Comparison of ENCODE assay signal across 17 cellular contexts in genomic region chr20:38779247-38780097, GRCh38. TPM values are rescaled to one million over a fixed set of nuclear protein-coding genes. Genes with fewer than 3 reads are reported as not detected.
DNase-seq lines count a peak whose midpoint lies in the region; FAIRE-seq and TF ChIP-seq lines count a peak whose summit lies in the region.
"Had no signal": no experiment of that assay in that cellular context is flagged by ENCODE, and none has a peak within 500 bp of the region (broad histone marks: within the 10 kb centered on the region; RNA-seq: fewer than 3 reads in every experiment).

No MANE protein-coding gene starts in this region.

- no TSS peak for BruUV-seq in Caco-2 (replicated peaks; lab: Mats Ljungman, UMichigan)

- H3K27ac ChIP-seq in HUES6 (ENCODE audit: low read depth, low read length) (peak overlapping the region; percentile 93), substantia nigra (ENCODE audit: low read depth, low read length, poor library complexity, severe bottlenecking) (no peak overlapping the region), thyroid gland (no peak overlapping the region), ascending aorta (no peak overlapping the region)
- H3K27ac ChIP-seq: colonic mucosa, left lung, prostate gland, thoracic aorta had no signal

- H3K9me3 ChIP-seq in Caco-2 (no peaks in the 10 kb centered on the region), HUES6 (ENCODE audit: control insufficient read depth, insufficient read depth, low read depth, low read length) (no peaks in the 10 kb centered on the region), thyroid gland (no peaks in the 10 kb centered on the region), ascending aorta (no peaks in the 10 kb centered on the region)
- H3K9me3 ChIP-seq: colonic mucosa, left lung, prostate gland, thoracic aorta had no signal

- WGBS in thyroid gland, 2 donors: 53 to 59% methylated on average over 16 to 19 of the region's 19 CpGs

- peaks cover 2% of the 10 kb centered on the region; the same call in 1 of the 2 replicates for H3K36me3 ChIP-seq in Caco-2 (ENCODE audit: control insufficient read depth, insufficient read depth, low read length)
- H3K36me3 ChIP-seq in HUES6 (ENCODE audit: control insufficient read depth, insufficient read depth, low read length): peaks cover under 1% of the 10 kb centered on the region
- H3K36me3 ChIP-seq in bronchial epithelial cell (ENCODE audit: control insufficient read depth, insufficient read depth, low read length): no peaks in the 10 kb centered on the region
- H3K36me3 ChIP-seq in thyroid gland: peaks cover under 1 to 2% of the 10 kb centered on the region in 2 donors
- H3K36me3 ChIP-seq in ascending aorta: peaks cover under 1 to 3% of the 10 kb centered on the region in 2 donors
- H3K36me3 ChIP-seq: colonic mucosa, prostate gland had no signal

- POLR2A ChIA-PET in Caco-2 (lab: Charles Lee): interaction anchor here (0.6 to 0.9 kb wide), 3 partner anchors 18 to 295 kb away, joined by 3 read pairs; no protein-coding TSS in a partner anchor

- CTCF ChIA-PET in Caco-2 (lab: Charles Lee): interaction anchor here (0.6 to 1.1 kb wide), 3 partner anchors 11 to 125 kb away, joined by 3 to 5 read pairs (median 3); no protein-coding TSS in a partner anchor

- peak overlapping the region; percentile 17 for H3K27ac Mint-ChIP-seq in Caco-2 (ENCODE audit: unreplicated experiment)

- H3K9ac ChIP-seq in HUES6 (ENCODE audit: low read length): peak overlapping the region; percentile 85

- intact Hi-C loops in Caco-2 (cut with micrococcal nuclease; ENCODE audit: unreplicated experiment) (no loop called here), thyroid gland (cut with DNase I) (no loop called here), ascending aorta (cut with DNase I) (no loop called here)

- H3K4me3 ChIP-seq in Caco-2 (ENCODE audit: low read depth, low read length) (no peak overlapping the region), HUES6 (ENCODE audit: low read depth, low read length) (peak overlapping the region; percentile 31), bronchial epithelial cell (ENCODE audit: low read depth, low read length) (no peak overlapping the region), thyroid gland (replicated peaks in 1 of 3) (no peak overlapping the region), ascending aorta (no peak overlapping the region)
- H3K4me3 ChIP-seq: colonic mucosa, left lung, prostate gland, thoracic aorta had no signal

- peak; percentile 62 to 70 for DNase-seq in Caco-2
- peak; percentile 62 for DNase-seq in bronchial epithelial cell (ENCODE audit: low read depth)
- DNase-seq in left kidney (ENCODE audit: low read depth, low spot score): peak; percentile 37
- DNase-seq in substantia nigra (lab: John Stamatoyannopoulos, UW): no peak
- DNase-seq in thyroid gland: no peak
- DNase-seq in stimulated activated CD4-positive, alpha-beta T cell treated with anti-CD3 and anti-CD28 coated beads, Interleukin-2, amount 100 ng/mL, for 48 hours: no peak
- DNase-seq in ascending aorta (ENCODE audit: low spot score in 2 of 2): no peak
- DNase-seq: amniotic stem cell; colonic mucosa; left lung; NK-92 treated with Interleukin-12 subunit alpha and Interleukin-12 subunit beta, amount 100 ng/mL, for 24 hours; SIG-M5; stimulated activated CD4-positive, alpha-beta T cell treated with anti-CD3 and anti-CD28 coated beads, Interleukin-15, amount 100 ng/mL, for 24 hours had no signal

- peaks cover 8% of the 10 kb centered on the region for H3K36me3 Mint-ChIP-seq in Caco-2 (ENCODE audit: insufficient read depth, unreplicated experiment)

- no peak for TF ChIP-seq POLR2A in thyroid gland (IDR thresholded peaks at IDR 0.05)

- peaks cover 10% of the 10 kb centered on the region for H3K4me1 Mint-ChIP-seq in Caco-2 (ENCODE audit: low read depth, unreplicated experiment)

- no peak for FAIRE-seq in bronchial epithelial cell (lab: Jason Lieb, UNC)

- no peak overlapping the region for H3K4me3 Mint-ChIP-seq in Caco-2 (ENCODE audit: unreplicated experiment)

- H3K4me1 ChIP-seq in Caco-2 (peaks cover 18% of the 10 kb centered on the region), HUES6 (ENCODE audit: control insufficient read depth, insufficient read depth, low read length) (peaks cover 31% of the 10 kb centered on the region), thyroid gland (no peaks in the 10 kb centered on the region), ascending aorta (no peaks in the 10 kb centered on the region)
- H3K4me1 ChIP-seq: colonic mucosa, left lung, prostate gland had no signal

- H3K27me3 Mint-ChIP-seq in Caco-2 (ENCODE audit: insufficient read depth, unreplicated experiment): no peaks in the 10 kb centered on the region

- H3K27me3 ChIP-seq in Caco-2 (replicated peaks; ENCODE audit: control insufficient read depth, insufficient read depth, low read length) (no peaks in the 10 kb centered on the region), HUES6 (ENCODE audit: control insufficient read depth, insufficient read depth, low read length) (no peaks in the 10 kb centered on the region), bronchial epithelial cell (ENCODE audit: control insufficient read depth, insufficient read depth, low read length) (no peaks in the 10 kb centered on the region), thyroid gland (no peaks in the 10 kb centered on the region), ascending aorta (no peaks in the 10 kb centered on the region)
- H3K27me3 ChIP-seq: colonic mucosa, left lung had no signal

- TF ChIP-seq CTCF in Caco-2 (IDR thresholded peaks at IDR 0.05; ENCODE audit: insufficient read depth in 1 of 2, low read depth in 1 of 2, low read length in 1 of 2, severe bottlenecking in 1 of 2, unreplicated experiment in 1 of 2) (no peak), bronchial epithelial cell (IDR thresholded peaks at IDR 0.05; ENCODE audit: insufficient read depth, low read length, severe bottlenecking) (no peak), thyroid gland (IDR thresholded peaks at IDR 0.05) (no peak), ascending aorta (IDR thresholded peaks at IDR 0.05) (no peak)

- H3K9me3 Mint-ChIP-seq in Caco-2 (ENCODE audit: unreplicated experiment): no peaks in the 10 kb centered on the region

RNA-seq across cellular contexts. Expression of gene PPP1R16B, which starts 26.0 kb away (rescaled TPM):
- not detected in 2 replicates for total RNA-seq in Caco-2 (2022)
- 0.26 and 0.77 TPM in 2 replicates for total RNA-seq in bronchial epithelial cell
- 10 to 100 TPM in 2 of 4 donors, 1 to 10 TPM in 2; 6.3 to 14.4 (median 9.0) TPM for total RNA-seq in thyroid gland
- 26.4 TPM for total RNA-seq in ascending aorta
- total RNA-seq: epithelial cell of proximal tubule had no signal

RNA-seq across cellular contexts. Expression of gene ACTR5, which starts 31.2 kb away (rescaled TPM):
- 18.2 and 20.0 TPM in 2 replicates for total RNA-seq in Caco-2 (2022)
- 12.4 and 20.3 TPM in 2 replicates for total RNA-seq in bronchial epithelial cell
- total RNA-seq in thyroid gland: 10 to 100 TPM in 2 of 4 donors, 1 to 10 TPM in 2; 6.9 to 14.4 (median 10.4) TPM
- 5.9 TPM for total RNA-seq in ascending aorta

RNA-seq across cellular contexts. Expression of gene SLC32A1, which starts 55.2 kb away (rescaled TPM):
- not detected in 2 replicates for total RNA-seq in Caco-2 (2022)
- under 0.01 TPM in 1 of 2 replicates, not detected in the other for total RNA-seq in bronchial epithelial cell
- not detected for total RNA-seq in thyroid gland
- total RNA-seq in ascending aorta: not detected
- total RNA-seq: colonic mucosa, epithelial cell of proximal tubule, left lung, prostate gland, thoracic aorta had no signal

Comparison
In these comparisons a context has a peak if more than half of its experiments do, and no peak if none do; other contexts are left out.
1. DNase-seq: peak in Caco-2 (2 of 2), bronchial epithelial cell (single experiment) and left kidney (single experiment); none in substantia nigra (0 of 49), thyroid gland (0 of 2), stimulated activated CD4-positive, alpha-beta T cell treated with anti-CD3 and anti-CD28 coated beads, Interleukin-2, amount 100 ng/mL, for 48 hours (0 of 2) and ascending aorta (0 of 2).